In the genomic region with DNA sequence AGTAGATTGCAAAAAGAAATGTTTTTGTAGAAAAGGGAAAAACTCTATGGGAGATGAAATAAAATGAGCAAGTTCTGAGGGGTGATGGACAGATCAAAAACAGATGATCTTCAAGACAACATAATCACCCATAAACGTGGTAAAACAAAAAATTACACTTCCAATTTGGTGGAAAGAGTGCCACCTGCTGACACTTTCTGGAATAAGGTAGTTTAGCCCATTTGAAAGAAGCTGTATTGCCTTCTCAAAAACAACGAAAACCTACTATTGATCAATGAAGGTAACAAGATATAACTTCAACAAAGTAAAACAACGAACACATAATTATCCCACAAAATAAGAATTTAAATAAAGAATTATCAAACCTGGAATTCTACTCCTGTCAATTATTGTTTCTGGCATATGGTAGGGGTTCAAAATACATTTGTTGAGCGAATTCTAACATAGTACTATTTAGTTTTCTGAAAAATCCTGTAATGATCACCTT, we compare ENCODE assay signal across 8 cellular contexts. TPM values are rescaled to one million over a fixed set of nuclear protein-coding genes. Genes with fewer than 3 reads are reported as not detected.
DNase-seq lines count a peak whose midpoint lies in the region; ATAC-seq and TF ChIP-seq lines count a peak whose summit lies in the region.

No MANE protein-coding gene starts in this region.

- no peak overlapping the region for H3K27ac ChIP-seq in uterus

- in situ Hi-C loops in ACHN (cut with HindIII; ENCODE audit: low pct_ligation_motif_present, low pct_unique_long_range_greater_than_20kb, low sequenced_read_pairs), result no loop called here

- H3K27me3 ChIP-seq in uterus, result no peaks in the 10 kb centered on the region

- peaks cover 10% of the 10 kb centered on the region for H3K27me3 Mint-ChIP-seq in nephron progenitor cell (ENCODE audit: low read depth, poor library complexity)

- H3K36me3 Mint-ChIP-seq in nephron progenitor cell (ENCODE audit: low read depth), result peaks cover 8% of the 10 kb centered on the region

- H3K36me3 ChIP-seq in uterus, result no peaks in the 10 kb centered on the region

- no peak for TF ChIP-seq POLR2A in uterus (IDR thresholded peaks at IDR 0.05)

- H3K4me3 Mint-ChIP-seq in nephron progenitor cell, result peak overlapping the region; percentile 4

- intact Hi-C loops in uterus (cut with DNase I; ENCODE audit: low total_unique reads), result loop anchor here (10.0 kb wide), 1 partner anchor 207 kb away; no protein-coding TSS in a partner anchor

- no peaks in the 10 kb centered on the region for H3K9me3 Mint-ChIP-seq in nephron progenitor cell

- no peak for ATAC-seq in HG03039 (IDR thresholded peaks at IDR 0.05; ENCODE audit: unreplicated experiment)

- peaks cover 38% of the 10 kb centered on the region for H3K4me1 Mint-ChIP-seq in nephron progenitor cell

- peak; percentile 70 for TF ChIP-seq CTCF in nephron progenitor cell (IDR thresholded peaks at IDR 0.05)
- peak; percentile 62 to 67 (median 62) for TF ChIP-seq CTCF in uterus (IDR thresholded peaks at IDR 0.05)

- H3K9me3 ChIP-seq in uterus, result no peaks in the 10 kb centered on the region

- no peak overlapping the region for H3K27ac Mint-ChIP-seq in nephron progenitor cell

- no peaks in the 10 kb centered on the region for H3K4me1 ChIP-seq in uterus

- DNase-seq in ACHN (peak; percentile 57), GM04503 (ENCODE audit: low read depth) (peak; percentile 27), NCI-H2029 (lab: John Stamatoyannopoulos, UW) (peak; percentile 12), nephron progenitor cell (peak; percentile 41), uterus (peak in 1 of 2 donors; percentile 43)
- peak; percentile 49 for DNase-seq in activated CD4-positive, CD25-positive, alpha-beta regulatory T cell treated with anti-CD3 and anti-CD28 coated beads, Interleukin-2, amount 50 U/mL, for 16 hours (ENCODE audit: low read depth, low spot score)
- DNase-seq in effector CD4-positive, alpha-beta T cell, result peak; percentile 56

- H3K4me3 ChIP-seq in uterus, result no peak overlapping the region

RNA-seq across cellular contexts. Expression of a gene that starts 2.5 kb away (rescaled TPM):
- total RNA-seq in uterus, result 10 to 100 TPM in 2 of 4 donors, 1 to 10 TPM in 2; 3.2 to 22.6 (median 9.5) TPM

RNA-seq across cellular contexts. Expression of a gene that starts 52.6 kb away (rescaled TPM):
- total RNA-seq in uterus, result 10 to 100 TPM in 1 of 4 donors, 1 to 10 TPM in 3; 1.3 to 10.2 (median 5.8) TPM
